In genomic region chr3:97764186-97765055, GRCh38 we compare ENCODE assay signal across 8 cellular contexts. TPM values are rescaled to one million over a fixed set of nuclear protein-coding genes. Genes with fewer than 3 reads are reported as not detected.
DNase-seq lines count a peak whose midpoint lies in the region; ATAC-seq and TF ChIP-seq lines count a peak whose summit lies in the region.

ARL6 (plus strand) TSS chr3:97764758; CDS start chr3:97768108, 3,350 bp downstream.

- TF ChIP-seq CTCF in fibroblast of pulmonary artery (IDR thresholded peaks at IDR 0.05; ENCODE audit: low read length, missing control alignments), result peak; percentile 13

- H3K4me3 Mint-ChIP-seq in activated T-helper 2 cell treated with anti-CD3 and anti-CD28 coated beads, Interferon-gamma antibody, Interleukin-2, Interleukin-4, amounts not matched to agents 10 μg/mL and 5 μg/mL and 100 μg/mL, durations not matched to agents 14 hours and 24 hours and 36 hours (ENCODE audit: low read depth), result peak within 1 kb of the TSS; percentile 89
- H3K4me3 Mint-ChIP-seq in natural killer cell treated with Interleukin-12 subunit alpha and Interleukin-12 subunit beta and Interleukin-15 and Interleukin-18, amount 100 ng/mL, for 72 hours, result peak within 1 kb of the TSS; percentile 98

- H3K36me3 Mint-ChIP-seq in activated T-helper 2 cell treated with anti-CD3 and anti-CD28 coated beads, Interferon-gamma antibody, Interleukin-2, Interleukin-4, amounts not matched to agents 10 μg/mL and 5 μg/mL and 100 μg/mL, durations not matched to agents 14 hours and 24 hours and 36 hours (ENCODE audit: low read depth), result no peaks in the 10 kb centered on the region
- no peaks in the 10 kb centered on the region for H3K36me3 Mint-ChIP-seq in natural killer cell treated with Interleukin-12 subunit alpha and Interleukin-12 subunit beta and Interleukin-15 and Interleukin-18, amount 100 ng/mL, for 72 hours

- DNase-seq in ELF-1 (ENCODE audit: low read depth, low spot score), result peak; percentile 92
- peak; percentile 38 for DNase-seq in GOT3 (lab: John Stamatoyannopoulos, UW)
- peak; percentile 82 for DNase-seq in LHCN-M2 (ENCODE audit: low read depth)
- DNase-seq in RPMI8226, result peak; percentile 86
- DNase-seq in activated T-helper 2 cell treated with anti-CD3 and anti-CD28 coated beads, Interferon-gamma antibody, Interleukin-2, Interleukin-4, amounts not matched to agents 10 μg/mL and 5 μg/mL and 100 μg/mL, durations not matched to agents 14 hours and 24 hours and 36 hours (ENCODE audit: low spot score), result peak; percentile 69
- peak; percentile 85 for DNase-seq in fibroblast of pulmonary artery (ENCODE audit: low read depth)
- peak; percentile 78 for DNase-seq in natural killer cell treated with Interleukin-12 subunit alpha and Interleukin-12 subunit beta and Interleukin-15 and Interleukin-18, amount 100 ng/mL, for 72 hours (ENCODE audit: low spot score)
- peak; percentile 77 for DNase-seq in stimulated activated naive CD4-positive, alpha-beta T cell treated with Interleukin-2 at 50 U/mL for 16 hours (lab: John Stamatoyannopoulos, UW)

- H3K4me1 Mint-ChIP-seq in activated T-helper 2 cell treated with anti-CD3 and anti-CD28 coated beads, Interferon-gamma antibody, Interleukin-2, Interleukin-4, amounts not matched to agents 10 μg/mL and 5 μg/mL and 100 μg/mL, durations not matched to agents 14 hours and 24 hours and 36 hours (ENCODE audit: low read depth), result peaks cover 19% of the 10 kb centered on the region
- H3K4me1 Mint-ChIP-seq in natural killer cell treated with Interleukin-12 subunit alpha and Interleukin-12 subunit beta and Interleukin-15 and Interleukin-18, amount 100 ng/mL, for 72 hours (ENCODE audit: low read depth in 2 of 2), result peaks cover 13 to 16% of the 10 kb centered on the region in 2 donors

- peak within 1 kb of the TSS; percentile 80 for H3K4me3 ChIP-seq in fibroblast of pulmonary artery (replicated peaks; ENCODE audit: low read depth, low read length)

- peaks cover 5% of the 10 kb centered on the region for H3K27me3 Mint-ChIP-seq in activated T-helper 2 cell treated with anti-CD3 and anti-CD28 coated beads, Interferon-gamma antibody, Interleukin-2, Interleukin-4, amounts not matched to agents 10 μg/mL and 5 μg/mL and 100 μg/mL, durations not matched to agents 14 hours and 24 hours and 36 hours (ENCODE audit: low read depth)
- H3K27me3 Mint-ChIP-seq in natural killer cell treated with Interleukin-12 subunit alpha and Interleukin-12 subunit beta and Interleukin-15 and Interleukin-18, amount 100 ng/mL, for 72 hours, result peaks cover 3 to 4% of the 10 kb centered on the region in 2 donors

- H3K9me3 Mint-ChIP-seq in activated T-helper 2 cell treated with anti-CD3 and anti-CD28 coated beads, Interferon-gamma antibody, Interleukin-2, Interleukin-4, amounts not matched to agents 10 μg/mL and 5 μg/mL and 100 μg/mL, durations not matched to agents 14 hours and 24 hours and 36 hours, result no peaks in the 10 kb centered on the region
- H3K9me3 Mint-ChIP-seq in natural killer cell treated with Interleukin-12 subunit alpha and Interleukin-12 subunit beta and Interleukin-15 and Interleukin-18, amount 100 ng/mL, for 72 hours, result no peaks in the 10 kb centered on the region

- peak; percentile 95 for ATAC-seq in natural killer cell treated with Interleukin-12 subunit alpha and Interleukin-12 subunit beta and Interleukin-15 and Interleukin-18, amount 100 ng/mL, for 72 hours

- H3K27ac Mint-ChIP-seq in activated T-helper 2 cell treated with anti-CD3 and anti-CD28 coated beads, Interferon-gamma antibody, Interleukin-2, Interleukin-4, amounts not matched to agents 10 μg/mL and 5 μg/mL and 100 μg/mL, durations not matched to agents 14 hours and 24 hours and 36 hours, result peak within 1 kb of the TSS; percentile 82
- H3K27ac Mint-ChIP-seq in natural killer cell treated with Interleukin-12 subunit alpha and Interleukin-12 subunit beta and Interleukin-15 and Interleukin-18, amount 100 ng/mL, for 72 hours, result peak within 1 kb of the TSS; percentile 87 to 95

- intact Hi-C loops in activated T-helper 2 cell treated with anti-CD3 and anti-CD28 coated beads, Interferon-gamma antibody, Interleukin-2, Interleukin-4, amounts not matched to agents 10 μg/mL and 5 μg/mL and 100 μg/mL, durations not matched to agents 14 hours and 24 hours and 36 hours (cut with micrococcal nuclease), result loop anchor here (1.0 to 10.0 kb wide), 4 partner anchors 57 to 1138 kb away; partner anchors contain the start of genes CLDND1 and DCBLD2

RNA-seq across cellular contexts. Expression of gene ARL6, which starts in this region (rescaled TPM):
- 10.5 and 13.5 TPM in 2 replicates for total RNA-seq in LHCN-M2 (2014; rRNA removed)
- polyA plus RNA-seq in LHCN-M2 (2012), result 2.1 TPM
- total RNA-seq in activated T-helper 2 cell treated with anti-CD3 and anti-CD28 coated beads, Interferon-gamma antibody, Interleukin-2, Interleukin-4, amounts not matched to agents 10 μg/mL and 5 μg/mL and 100 μg/mL, durations not matched to agents 14 hours and 24 hours and 36 hours, result 3.2 and 3.9 TPM in 2 replicates
- 10 to 100 TPM in 1 of 2 donors, 1 to 10 TPM in 1; 4.9 to 10.9 TPM for total RNA-seq in natural killer cell treated with Interleukin-12 subunit alpha and Interleukin-12 subunit beta and Interleukin-15 and Interleukin-18, amount 100 ng/mL, for 72 hours

Comparison
In these comparisons a context has a peak if more than half of its experiments do, and no peak if none do; other contexts are left out.
1. Peak in every context shown above with its lines: DNase-seq, ATAC-seq and H3K4me3 ChIP-seq.
2. DNase-seq: peak in every context shown above with its lines; median percentile 92 in ELF-1; 86 in RPMI8226; 85 in fibroblast of pulmonary artery; 82 in LHCN-M2; 78 in natural killer cell treated with Interleukin-12 subunit alpha and Interleukin-12 subunit beta and Interleukin-15 and Interleukin-18, amount 100 ng/mL, for 72 hours; 77 in stimulated activated naive CD4-positive, alpha-beta T cell treated with Interleukin-2 at 50 U/mL for 16 hours; 69 in activated T-helper 2 cell treated with anti-CD3 and anti-CD28 coated beads, Interferon-gamma antibody, Interleukin-2, Interleukin-4, amounts not matched to agents 10 μg/mL and 5 μg/mL and 100 μg/mL, durations not matched to agents 14 hours and 24 hours and 36 hours; 38 in GOT3.